ENCODE assay signal across 2 cellular contexts in the genomic region with DNA sequence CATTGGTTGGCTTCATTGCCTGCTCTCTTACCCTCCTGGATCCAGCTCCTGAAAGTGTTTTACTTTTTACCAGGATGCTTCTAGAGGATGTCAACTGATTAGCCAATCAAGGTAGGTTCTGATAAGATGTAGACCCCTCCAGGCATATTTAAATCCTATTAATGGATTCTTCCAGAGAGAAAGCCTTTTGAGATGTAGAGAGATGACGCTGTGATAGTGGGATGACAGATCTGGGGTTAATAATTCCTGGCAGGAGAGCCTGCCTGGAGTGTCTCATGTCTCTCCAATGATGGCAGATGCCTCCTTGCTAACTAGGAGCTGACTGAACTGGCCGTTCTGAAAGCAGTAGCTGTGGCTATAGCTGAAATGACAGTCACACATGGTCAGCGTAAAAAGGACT.
TF ChIP-seq lines count a peak whose summit lies in the region.

No MANE protein-coding gene starts in this region.

TF ChIP-seq in SK-N-SH, 30 proteins besides CTCF, POLR2A, EP300 and RAD21 (continued from another document):
- TF ChIP-seq, protein P1, sequence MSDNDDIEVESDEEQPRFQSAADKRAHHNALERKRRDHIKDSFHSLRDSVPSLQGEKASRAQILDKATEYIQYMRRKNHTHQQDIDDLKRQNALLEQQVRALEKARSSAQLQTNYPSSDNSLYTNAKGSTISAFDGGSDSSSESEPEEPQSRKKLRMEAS (IDR thresholded peaks at IDR 0.05; ENCODE audit: low read depth), result no peak
- no peak for TF ChIP-seq SMC3 (IDR thresholded peaks at IDR 0.05; ENCODE audit: low read depth, low read length)

TF ChIP-seq in K562, 482 proteins besides CTCF, POLR2A, EP300 and RAD21 (continued from another document):
- TF ChIP-seq NFE2L1 (tag; IDR thresholded peaks at IDR 0.05; ENCODE audit: borderline replicate concordance, low read depth) (no peak), RBM34 (IDR thresholded peaks at IDR 0.05; ENCODE audit: borderline replicate concordance, insufficient read depth, low read length) (no peak), CCNT2 (IDR thresholded peaks at IDR 0.05; ENCODE audit: borderline replicate concordance, extremely low read depth, insufficient read length, low read depth, low read length) (no peak), GABPA (tag; conservative IDR thresholded peaks at IDR 0.05; ENCODE audit: low read depth) (no peak), ZKSCAN3 (CRISPR knock-in tag; IDR thresholded peaks at IDR 0.05) (no peak), ARID2 (IDR thresholded peaks at IDR 0.05) (no peak), RBBP5 (IDR thresholded peaks at IDR 0.05; ENCODE audit: borderline replicate concordance, insufficient read depth, low read length, poor library complexity, severe bottlenecking) (no peak)
- TF ChIP-seq, protein P2, sequence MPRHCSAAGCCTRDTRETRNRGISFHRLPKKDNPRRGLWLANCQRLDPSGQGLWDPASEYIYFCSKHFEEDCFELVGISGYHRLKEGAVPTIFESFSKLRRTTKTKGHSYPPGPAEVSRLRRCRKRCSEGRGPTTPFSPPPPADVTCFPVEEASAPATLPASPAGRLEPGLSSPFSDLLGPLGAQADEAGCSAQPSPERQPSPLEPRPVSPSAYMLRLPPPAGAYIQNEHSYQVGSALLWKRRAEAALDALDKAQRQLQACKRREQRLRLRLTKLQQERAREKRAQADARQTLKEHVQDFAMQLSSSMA (CRISPR knock-in tag; IDR thresholded peaks at IDR 0.05), result no peak
